ENCODE assay signal across 1 cellular context in genomic region chr4:113834302-113834701, GRCh38.
TF ChIP-seq lines count a peak whose summit lies in the region.

No MANE protein-coding gene starts in this region.

TF ChIP-seq in IMR-90, 13 proteins besides CTCF, POLR2A, EP300 and RAD21 (continued from another document):
- TF ChIP-seq NFE2L2 (IDR thresholded peaks at IDR 0.05; ENCODE audit: low read depth, low read length), result no peak
- TF ChIP-seq USF2 (IDR thresholded peaks at IDR 0.05; ENCODE audit: low read depth, low read length), result no peak
- no peak for TF ChIP-seq FOS (IDR thresholded peaks at IDR 0.05; ENCODE audit: low read depth, low read length)
